Comparison of ENCODE assay signal across 8 cellular contexts in genomic region chr3:161081675-161082462, GRCh38. TPM values are rescaled to one million over a fixed set of nuclear protein-coding genes. Genes with fewer than 3 reads are reported as not detected.
A peak's percentile ranks its signal among the peaks of the same experiment; 100 is the strongest.
DNase-seq lines count a peak whose midpoint lies in the region; ATAC-seq and TF ChIP-seq lines count a peak whose summit lies in the region.

No MANE protein-coding gene starts in this region.

- ATAC-seq in GM18519 (IDR thresholded peaks at IDR 0.05; ENCODE audit: low FRiP score, unreplicated experiment) (peak; percentile 75), GM21619 (IDR thresholded peaks at IDR 0.05; ENCODE audit: unreplicated experiment) (peak; percentile 91), HG03565 (IDR thresholded peaks at IDR 0.05; ENCODE audit: unreplicated experiment) (peak; percentile 99), left ventricle myocardium superior (peak; percentile 95)

- CTCF ChIA-PET in Calu3 (lab: Charles Lee) = interaction anchor here (1.2 kb wide), 1 partner anchor 9 kb away, joined by 4 read pairs; no protein-coding TSS in a partner anchor

- no peak overlapping the region for H3K4me3 Mint-ChIP-seq in Calu3 (ENCODE audit: low read depth, unreplicated experiment)

- H3K4me1 Mint-ChIP-seq in Calu3 (ENCODE audit: low read depth, unreplicated experiment) = no peaks in the 10 kb centered on the region

- intact Hi-C loops in left ventricle myocardium superior (cut with micrococcal nuclease) (no loop called here), Calu3 (cut with micrococcal nuclease; ENCODE audit: unreplicated experiment) (no loop called here)

- peak; percentile 47 for DNase-seq in left ventricle myocardium superior
- DNase-seq in Calu3 = no peak
- no peak for DNase-seq in midbrain (lab: John Stamatoyannopoulos, UW)
- no peak for DNase-seq in AG20443 (ENCODE audit: low spot score)
- DNase-seq in GOT3 (lab: John Stamatoyannopoulos, UW) = no peak

- no peak for TF ChIP-seq CTCF in Calu3 (IDR thresholded peaks at IDR 0.05; ENCODE audit: unreplicated experiment)

- H3K27ac Mint-ChIP-seq in Calu3 (ENCODE audit: unreplicated experiment) = no peak overlapping the region

- no peaks in the 10 kb centered on the region for H3K36me3 Mint-ChIP-seq in Calu3 (ENCODE audit: insufficient read depth, unreplicated experiment)

- BruUV-seq in Calu3 (replicated peaks; lab: Mats Ljungman, UMichigan) = no TSS peak

- H3K27me3 Mint-ChIP-seq in Calu3 (ENCODE audit: unreplicated experiment) = no peaks in the 10 kb centered on the region

- H3K9me3 Mint-ChIP-seq in Calu3 (ENCODE audit: low read depth, unreplicated experiment) = no peaks in the 10 kb centered on the region

RNA-seq across cellular contexts. Expression of gene B3GALNT1, which starts 23.3 kb away (rescaled TPM):
- total RNA-seq in left ventricle myocardium superior (56.3 TPM), Calu3 (2022) (25.1 and 31.1 TPM in 2 replicates)
